ENCODE assay signal across 9 cellular contexts in genomic region chr10:18400201-18400910, GRCh38.
DNase-seq lines count a peak whose midpoint lies in the region; ATAC-seq, FAIRE-seq and TF ChIP-seq lines count a peak whose summit lies in the region.
"Had no signal": no experiment of that assay in that cellular context is flagged by ENCODE, and none has a peak within 500 bp of the region (broad histone marks: within the 10 kb centered on the region; RNA-seq: fewer than 3 reads in every experiment).

No MANE protein-coding gene starts in this region.

- H3K9me3 Mint-ChIP-seq in CD4-positive, alpha-beta T cell: no peaks in the 10 kb centered on the region

- DNase-seq in CD4-positive, alpha-beta T cell: no peak
- no peak for DNase-seq in GM19239 (ENCODE audit: insufficient read length, low spot score)
- peak; percentile 40 for DNase-seq in NCI-H1105 treated with DMSO at 0.1 percent for 48 hours (lab: John Stamatoyannopoulos, UW)
- DNase-seq in astrocyte of the spinal cord (ENCODE audit: low read depth, low spot score): no peak
- DNase-seq in NCI-H187 (lab: John Stamatoyannopoulos, UW): no peak
- no peak for DNase-seq in hippocampal formation (lab: John Stamatoyannopoulos, UW)
- no peak for DNase-seq in stimulated activated CD4-positive, alpha-beta T cell treated with anti-CD3 and anti-CD28 coated beads, Interleukin-4, amount 100 ng/mL, for 24 hours

- H3K9me3 ChIP-seq in CD4-positive, alpha-beta T cell (ENCODE audit: control insufficient read depth, low read length): no peaks in the 10 kb centered on the region
- no peaks in the 10 kb centered on the region for H3K9me3 ChIP-seq in muscle layer of duodenum (ENCODE audit: control insufficient read depth in 1 of 2, low read length in 2 of 2)

- CTCF ChIA-PET in CD4-positive, alpha-beta T cell (lab: Charles Lee): no interaction called here

- H3K27me3 Mint-ChIP-seq in CD4-positive, alpha-beta T cell: peaks cover 4% of the 10 kb centered on the region

- peak overlapping the region; percentile 13 for H3K4me3 Mint-ChIP-seq in CD4-positive, alpha-beta T cell

- in situ Hi-C loops in astrocyte of the spinal cord (cut with HindIII; ENCODE audit: low sequenced_read_pairs): no loop called here

- H3K36me3 Mint-ChIP-seq in CD4-positive, alpha-beta T cell (ENCODE audit: low read depth): no peaks in the 10 kb centered on the region

- H3K4me1 ChIP-seq in muscle layer of duodenum (ENCODE audit: control insufficient read depth in 1 of 2, insufficient read depth in 2 of 2, low read length in 2 of 2): peaks cover 0 to 5% of the 10 kb centered on the region in 2 donors

- H3K27ac ChIP-seq in CD4-positive, alpha-beta T cell (ENCODE audit: low read depth, low read length): no peak overlapping the region
- peak overlapping the region; percentile 8 for H3K27ac ChIP-seq in muscle layer of duodenum (ENCODE audit: low read length)
- H3K27ac ChIP-seq: HL-60 had no signal

- TF ChIP-seq CTCF in CD4-positive, alpha-beta T cell (IDR thresholded peaks at IDR 0.05): no peak
- TF ChIP-seq CTCF in astrocyte of the spinal cord (IDR thresholded peaks at IDR 0.05; ENCODE audit: low read depth, low read length): no peak

- POLR2A ChIA-PET in CD4-positive, alpha-beta T cell (lab: Charles Lee): no interaction called here

- H3K27me3 ChIP-seq in CD4-positive, alpha-beta T cell (ENCODE audit: control insufficient read depth, insufficient read depth, low read length): peaks cover 16% of the 10 kb centered on the region
- no peaks in the 10 kb centered on the region for H3K27me3 ChIP-seq in muscle layer of duodenum (ENCODE audit: low read depth, low read length)

- H3K4me3 ChIP-seq in astrocyte of the spinal cord (ENCODE audit: low read depth, low read length): peak overlapping the region; percentile 3
- peak overlapping the region; percentile 20 to 53 for H3K4me3 ChIP-seq in muscle layer of duodenum (ENCODE audit: low read depth in 1 of 2, low read length in 2 of 2)

- no peaks in the 10 kb centered on the region for H3K4me1 Mint-ChIP-seq in CD4-positive, alpha-beta T cell (ENCODE audit: low read depth)

- H3K36me3 ChIP-seq in muscle layer of duodenum (ENCODE audit: control insufficient read depth in 1 of 2, insufficient read depth in 2 of 2, low read length in 2 of 2): no peaks in the 10 kb centered on the region

- peak; percentile 17 for ATAC-seq in CD4-positive, alpha-beta T cell (ENCODE audit: poor library complexity)

- no peak overlapping the region for H3K27ac Mint-ChIP-seq in CD4-positive, alpha-beta T cell

- FAIRE-seq in GM19239 (lab: Jason Lieb, UNC): peak; percentile 96

- intact Hi-C loops in CD4-positive, alpha-beta T cell (cut with DNase I, micrococcal nuclease): no loop called here
